Comparison of ENCODE assay signal across 15 cellular contexts in genomic region chr19:46069841-46070341, GRCh38. TPM values are rescaled to one million over a fixed set of nuclear protein-coding genes. Genes with fewer than 3 reads are reported as not detected.
DNase-seq lines count a peak whose midpoint lies in the region; ATAC-seq, FAIRE-seq and TF ChIP-seq lines count a peak whose summit lies in the region.
"Had no signal": no experiment of that assay in that cellular context is flagged by ENCODE, and none has a peak within 500 bp of the region (broad histone marks: within the 10 kb centered on the region; RNA-seq: fewer than 3 reads in every experiment).

No MANE protein-coding gene starts in this region.

- H3K9ac ChIP-seq in HepG2 (ENCODE audit: insufficient read depth, low read depth, low read length) = no peak overlapping the region
- H3K9ac ChIP-seq: parathyroid adenoma had no signal

- no peak overlapping the region for H2AFZ ChIP-seq in HepG2 (ENCODE audit: low read length)
- H2AFZ ChIP-seq: parathyroid adenoma had no signal

- no peaks in the 10 kb centered on the region for H3K9me3 ChIP-seq in HepG2 (ENCODE audit: low read length)
- H3K9me3 ChIP-seq in right lobe of liver = no peaks in the 10 kb centered on the region

- no peaks in the 10 kb centered on the region for H3K36me3 ChIP-seq in HepG2 (replicated peaks in 1 of 2; ENCODE audit: control insufficient read depth in 1 of 2, insufficient read depth in 2 of 2, low read length in 2 of 2)
- H3K36me3 ChIP-seq in right lobe of liver = no peaks in the 10 kb centered on the region

- BruUV-seq in HepG2 (replicated peaks; lab: Mats Ljungman, UMichigan) = no TSS peak

- no peak for TF ChIP-seq RAD21 in HepG2 (CRISPR knock-in tag; IDR thresholded peaks at IDR 0.05)

- peak; percentile 42 for DNase-seq in HepG2 (ENCODE audit: low spot score)
- no peak for DNase-seq in right lobe of liver
- DNase-seq in amniotic epithelial cell (ENCODE audit: low read depth) = peak; percentile 95
- DNase-seq in foreskin fibroblast = peak; percentile 88 to 95
- DNase-seq in UCSD-AML1 (lab: John Stamatoyannopoulos, UW; ENCODE audit: unreplicated experiment) = no peak
- DNase-seq: erythroblast; stimulated activated CD4-positive, alpha-beta T cell treated with anti-CD3 and anti-CD28 coated beads, Interleukin-4, amount 100 ng/mL, for 4 hours; stimulated activated naive CD8-positive, alpha-beta T cell treated with anti-CD3 and anti-CD28 coated beads, Interleukin-15, amount 100 ng/mL, for 72 hours had no signal

- ATAC-seq in HepG2 (no peak), right lobe of liver (no peak), HG03025 (IDR thresholded peaks at IDR 0.05; ENCODE audit: low FRiP score, unreplicated experiment) (no peak), GM18909 (IDR thresholded peaks at IDR 0.05; ENCODE audit: poor library complexity, unreplicated experiment) (no peak), HG03571 (IDR thresholded peaks at IDR 0.05; ENCODE audit: unreplicated experiment) (no peak)
- ATAC-seq: Panc1; stimulated activated naive CD8-positive, alpha-beta T cell treated with anti-CD3 and anti-CD28 coated beads, Interleukin-15, amount 100 ng/mL, for 72 hours had no signal

- peak; percentile 62 for FAIRE-seq in HepG2 (lab: Jason Lieb, UNC)
- FAIRE-seq: G401.6 had no signal

- peaks cover 79% of the 10 kb centered on the region for H3K4me1 ChIP-seq in HepG2 (ENCODE audit: insufficient read depth, low read length)
- H3K4me1 ChIP-seq in right lobe of liver = no peaks in the 10 kb centered on the region
- H3K4me1 ChIP-seq: parathyroid adenoma had no signal

- CTCF ChIA-PET in HepG2 (lab: Yijun Ruan, JAX; ENCODE audit: low intra/inter-chr PET ratio, low total read pairs) = interaction anchor here (1.6 kb wide), 1 partner anchor 8 kb away, joined by 7 read pairs; no protein-coding TSS in a partner anchor

- in situ Hi-C loops in HepG2 (cut with HindIII; ENCODE audit: extremely low pct_ligation_motif_present, low pct_unique_long_range_greater_than_20kb) = loop anchor here (10.0 kb wide), 1 partner anchor 165 kb away; the partner anchor contains the start of gene MYPOP

- no peaks in the 10 kb centered on the region for H3K27me3 ChIP-seq in HepG2 (ENCODE audit: control insufficient read depth in 1 of 2, insufficient read depth in 2 of 2, low read length in 2 of 2)
- no peaks in the 10 kb centered on the region for H3K27me3 ChIP-seq in right lobe of liver

- intact Hi-C loops in HepG2 (cut with micrococcal nuclease; ENCODE audit: unreplicated experiment) = no loop called here
- intact Hi-C loops in right lobe of liver (cut with DNase I) = loop anchor here in 1 of 2 donors (10.0 kb wide), 1 partner anchor 45 kb away; the partner anchor contains the start of gene PGLYRP1

- no peak; a peak in 1 of 4 replicates for TF ChIP-seq EP300 in HepG2 (IDR thresholded peaks at IDR 0.05; ENCODE audit: low read depth in 2 of 2, low read length in 2 of 2)
- no peak for TF ChIP-seq EP300 in HepG2 (CRISPR knock-in tag; IDR thresholded peaks at IDR 0.05; ENCODE audit: borderline replicate concordance)

- no peak for TF ChIP-seq CTCF in HepG2 (CRISPR knock-in tag; IDR thresholded peaks at IDR 0.05)
- no peak for TF ChIP-seq CTCF in right lobe of liver (IDR thresholded peaks at IDR 0.05)
- TF ChIP-seq CTCF in foreskin fibroblast (IDR thresholded peaks at IDR 0.05; ENCODE audit: low read depth, low read length) = no peak

- H4K20me1 ChIP-seq in HepG2 (ENCODE audit: insufficient read depth, low read length) = no peaks in the 10 kb centered on the region

- H3K27ac ChIP-seq in HepG2 (ENCODE audit: extremely low read length, insufficient read depth, low read length) (no peak overlapping the region), right lobe of liver (no peak overlapping the region)
- H3K27ac ChIP-seq: parathyroid adenoma had no signal

- POLR2A ChIA-PET in HepG2 (lab: Yijun Ruan, JAX) = no interaction called here

- WGBS in HepG2 (ENCODE audit: low lambda C conversion rate) = 52% methylated on average over 6 of the region's 6 CpGs
- 42% methylated on average over 6 of the region's 6 CpGs for WGBS in right lobe of liver (ENCODE audit: insufficient coverage, low coverage, low lambda C conversion rate, missing lambda C conversion rate)

- no peak for TF ChIP-seq POLR2A in HepG2 (IDR thresholded peaks at IDR 0.05; ENCODE audit: insufficient read depth in 1 of 2, low read depth in 2 of 2, low read length in 2 of 2)
- TF ChIP-seq POLR2A in right lobe of liver (IDR thresholded peaks at IDR 0.05) = no peak

- no peak overlapping the region for H3K4me3 ChIP-seq in HepG2 (replicated peaks in 1 of 3; ENCODE audit: insufficient read depth in 1 of 3, low read depth in 2 of 3, low read length in 3 of 3)
- no peak overlapping the region for H3K4me3 ChIP-seq in right lobe of liver
- no peak overlapping the region for H3K4me3 ChIP-seq in foreskin fibroblast (ENCODE audit: low read depth in 1 of 2, low read length in 2 of 2)

- H3K79me2 ChIP-seq in HepG2 (ENCODE audit: insufficient read depth, low read length) = no peaks in the 10 kb centered on the region
- H3K79me2 ChIP-seq: parathyroid adenoma had no signal

- no peak overlapping the region; the same call in 1 of the 2 replicates for H3K4me2 ChIP-seq in HepG2 (ENCODE audit: low read depth, low read length)

RNA-seq across cellular contexts. Expression of gene IGFL4, which starts 29.1 kb away (rescaled TPM):
- total RNA-seq in HepG2 (2016; rRNA removed; fragmentation: Illumina TruSeq; extraction: Trizol) (0.20 and 1.4 TPM in 2 replicates), right lobe of liver (not detected)
- 0.09 TPM in 1 of 2 replicates, not detected in the other for total RNA-seq in HepG2 (2016; cell fraction: cytosol; rRNA removed; fragmentation: Illumina TruSeq; extraction: Trizol; ENCODE audit: low read depth)
- 0.27 and 1.5 TPM in 2 replicates for total RNA-seq in HepG2 (2016; cell fraction: insoluble cytoplasmic fraction; rRNA removed; fragmentation: Illumina TruSeq; extraction: Trizol)
- total RNA-seq in HepG2 (2016; cell fraction: membrane; rRNA removed; fragmentation: Illumina TruSeq; extraction: Trizol) = 0.28 and 0.43 TPM in 2 replicates
- total RNA-seq in HepG2 (2016; cell fraction: nucleus; rRNA removed; fragmentation: Illumina TruSeq; extraction: Trizol) = 3.3 and 3.7 TPM in 2 replicates
- 1.1 and 1.2 TPM in 2 replicates for polyA plus RNA-seq in HepG2 (2011; rRNA removed)
- 0.09 and 0.18 TPM in 2 replicates for polyA plus RNA-seq in HepG2 (2011; cell fraction: cytosol; rRNA removed)
- polyA plus RNA-seq in HepG2 (2011; cell fraction: nucleus; rRNA removed) = 5.3 and 5.9 TPM in 2 replicates
- 0.47 and 0.83 TPM in 2 replicates for polyA plus RNA-seq in HepG2 (2012)
- 0.05 TPM in 1 of 2 replicates, not detected in the other for polyA plus RNA-seq in HepG2 (2016; cell fraction: cytosol; fragmentation: Illumina TruSeq; extraction: Trizol; ENCODE audit: low read depth)
- polyA plus RNA-seq in HepG2 (2016; cell fraction: insoluble cytoplasmic fraction; fragmentation: Illumina TruSeq; extraction: Trizol; ENCODE audit: low read depth) = 0.14 and 0.24 TPM in 2 replicates
- polyA plus RNA-seq in HepG2 (2016; cell fraction: membrane; fragmentation: Illumina TruSeq; extraction: Trizol; ENCODE audit: low read depth) = 0.06 and 0.22 TPM in 2 replicates
- 7.1 and 7.2 TPM in 2 replicates for polyA plus RNA-seq in HepG2 (2016; cell fraction: nucleus; fragmentation: Illumina TruSeq; extraction: Trizol; ENCODE audit: insufficient read depth, low read depth)
- polyA minus RNA-seq in HepG2 (2011; rRNA and poly(A)+ RNA removed; ENCODE audit: low replicate concordance) = 0.07 and 0.10 TPM in 2 replicates
- polyA minus RNA-seq in HepG2 (2011; cell fraction: cytosol; rRNA and poly(A)+ RNA removed) = not detected in 2 replicates
- 1.7 and 2.2 TPM in 2 replicates for polyA minus RNA-seq in HepG2 (2011; cell fraction: nucleus; rRNA and poly(A)+ RNA removed)

RNA-seq across cellular contexts. Expression of gene PGLYRP1, which starts 47.0 kb away (rescaled TPM):
- total RNA-seq in HepG2 (2016; rRNA removed; fragmentation: Illumina TruSeq; extraction: Trizol) (not detected in 2 replicates), right lobe of liver (1 to 10 TPM in 1 of 6 experiments, under 1 TPM in 1, not detected in 4; 0.86 to 1.1 TPM)
- total RNA-seq in HepG2 (2016; cell fraction: cytosol; rRNA removed; fragmentation: Illumina TruSeq; extraction: Trizol; ENCODE audit: low read depth) = not detected in 2 replicates
- total RNA-seq in HepG2 (2016; cell fraction: insoluble cytoplasmic fraction; rRNA removed; fragmentation: Illumina TruSeq; extraction: Trizol) = not detected in 2 replicates
- not detected in 2 replicates for total RNA-seq in HepG2 (2016; cell fraction: membrane; rRNA removed; fragmentation: Illumina TruSeq; extraction: Trizol)
- not detected in 2 replicates for total RNA-seq in HepG2 (2016; cell fraction: nucleus; rRNA removed; fragmentation: Illumina TruSeq; extraction: Trizol)
- not detected in 2 replicates for polyA plus RNA-seq in HepG2 (2011; rRNA removed)
- not detected in 2 replicates for polyA plus RNA-seq in HepG2 (2011; cell fraction: cytosol; rRNA removed)
- not detected in 2 replicates for polyA plus RNA-seq in HepG2 (2011; cell fraction: nucleus; rRNA removed)
- not detected in 2 replicates for polyA plus RNA-seq in HepG2 (2012)
- not detected in 2 replicates for polyA plus RNA-seq in HepG2 (2016; cell fraction: cytosol; fragmentation: Illumina TruSeq; extraction: Trizol; ENCODE audit: low read depth)
- polyA plus RNA-seq in HepG2 (2016; cell fraction: insoluble cytoplasmic fraction; fragmentation: Illumina TruSeq; extraction: Trizol; ENCODE audit: low read depth) = not detected in 2 replicates
- not detected in 2 replicates for polyA plus RNA-seq in HepG2 (2016; cell fraction: membrane; fragmentation: Illumina TruSeq; extraction: Trizol; ENCODE audit: low read depth)
- polyA plus RNA-seq in HepG2 (2016; cell fraction: nucleus; fragmentation: Illumina TruSeq; extraction: Trizol; ENCODE audit: insufficient read depth, low read depth) = not detected in 2 replicates
- polyA minus RNA-seq in HepG2 (2011; rRNA and poly(A)+ RNA removed; ENCODE audit: low replicate concordance) = not detected in 2 replicates
- not detected in 2 replicates for polyA minus RNA-seq in HepG2 (2011; cell fraction: cytosol; rRNA and poly(A)+ RNA removed)
- polyA minus RNA-seq in HepG2 (2011; cell fraction: nucleus; rRNA and poly(A)+ RNA removed) = not detected in 2 replicates
- total RNA-seq: lower leg skin had no signal

RNA-seq across cellular contexts. Expression of gene IGFL3, which starts 54.6 kb away (rescaled TPM):
- total RNA-seq in HepG2 (2016; rRNA removed; fragmentation: Illumina TruSeq; extraction: Trizol) (not detected in 2 replicates), right lobe of liver (not detected)
- not detected in 2 replicates for total RNA-seq in HepG2 (2016; cell fraction: cytosol; rRNA removed; fragmentation: Illumina TruSeq; extraction: Trizol; ENCODE audit: low read depth)
- not detected in 2 replicates for total RNA-seq in HepG2 (2016; cell fraction: insoluble cytoplasmic fraction; rRNA removed; fragmentation: Illumina TruSeq; extraction: Trizol)
- not detected in 2 replicates for total RNA-seq in HepG2 (2016; cell fraction: membrane; rRNA removed; fragmentation: Illumina TruSeq; extraction: Trizol)
- not detected in 2 replicates for total RNA-seq in HepG2 (2016; cell fraction: nucleus; rRNA removed; fragmentation: Illumina TruSeq; extraction: Trizol)
- polyA plus RNA-seq in HepG2 (2011; rRNA removed) = not detected in 2 replicates
- polyA plus RNA-seq in HepG2 (2011; cell fraction: cytosol; rRNA removed) = not detected in 2 replicates
- polyA plus RNA-seq in HepG2 (2011; cell fraction: nucleus; rRNA removed) = not detected in 2 replicates
- polyA plus RNA-seq in HepG2 (2012) = not detected in 2 replicates
- polyA plus RNA-seq in HepG2 (2016; cell fraction: cytosol; fragmentation: Illumina TruSeq; extraction: Trizol; ENCODE audit: low read depth) = not detected in 2 replicates
- not detected in 2 replicates for polyA plus RNA-seq in HepG2 (2016; cell fraction: insoluble cytoplasmic fraction; fragmentation: Illumina TruSeq; extraction: Trizol; ENCODE audit: low read depth)
- not detected in 2 replicates for polyA plus RNA-seq in HepG2 (2016; cell fraction: membrane; fragmentation: Illumina TruSeq; extraction: Trizol; ENCODE audit: low read depth)
- polyA plus RNA-seq in HepG2 (2016; cell fraction: nucleus; fragmentation: Illumina TruSeq; extraction: Trizol; ENCODE audit: insufficient read depth, low read depth) = not detected in 2 replicates
- polyA minus RNA-seq in HepG2 (2011; rRNA and poly(A)+ RNA removed; ENCODE audit: low replicate concordance) = not detected in 2 replicates
- polyA minus RNA-seq in HepG2 (2011; cell fraction: cytosol; rRNA and poly(A)+ RNA removed) = not detected in 2 replicates
- polyA minus RNA-seq in HepG2 (2011; cell fraction: nucleus; rRNA and poly(A)+ RNA removed) = not detected in 2 replicates

Comparison
In these comparisons a context has a peak if more than half of its experiments do, and no peak if none do; other contexts are left out.
1. DNase-seq: peak in HepG2 (single experiment), amniotic epithelial cell (single experiment) and foreskin fibroblast (2 of 2); none in right lobe of liver (0 of 3) and UCSD-AML1 (single experiment).